Comparison of ENCODE assay signal across 31 cellular contexts in genomic region chr4:167955006-167955405, GRCh38.
"Had no signal": no experiment of that assay in that cellular context is flagged by ENCODE, and none has a peak within 500 bp of the region (broad histone marks: within the 10 kb centered on the region; RNA-seq: fewer than 3 reads in every experiment).

No MANE protein-coding gene starts in this region.

- H3K4me3 ChIP-seq: ascending aorta, breast epithelium, cardiac muscle cell, coronary artery, dorsolateral prefrontal cortex had no signal

- H3K4me1 Mint-ChIP-seq: activated CD4-positive, alpha-beta T cell treated with anti-CD3 and anti-CD28 coated beads for 36 hours; activated CD4-positive, alpha-beta T cell treated with anti-CD3 and anti-CD28 coated beads, Interleukin-2, amount 10 ng/mL, durations not matched to agents 24 days and 14 days; activated CD8-positive, alpha-beta memory T cell treated with anti-CD3 and anti-CD28 coated beads, Interleukin-2, amount 10 ng/mL, durations not matched to agents 7 days and 5 days; activated naive CD4-positive, alpha-beta T cell treated with anti-CD3 and anti-CD28 coated beads, Interleukin-2, amount 50 U/mL, for 24 hours; activated naive CD8-positive, alpha-beta T cell treated with anti-CD3 and anti-CD28 coated beads for 36 hours; activated naive CD8-positive, alpha-beta T cell treated with anti-CD3 and anti-CD28 coated beads, Interleukin-2, amount 50 U/mL, for 24 hours; brain; endodermal cell had no signal

- H3K27me3 Mint-ChIP-seq: activated CD4-positive, alpha-beta memory T cell treated with anti-CD3 and anti-CD28 coated beads for 36 hours; activated CD4-positive, alpha-beta T cell treated with anti-CD3 and anti-CD28 coated beads for 36 hours; activated CD4-positive, alpha-beta T cell treated with anti-CD3 and anti-CD28 coated beads, Interleukin-2, amount 10 ng/mL, durations not matched to agents 24 days and 14 days; activated CD8-positive, alpha-beta memory T cell treated with anti-CD3 and anti-CD28 coated beads, Interleukin-2, amount 10 ng/mL, durations not matched to agents 7 days and 5 days; activated naive CD8-positive, alpha-beta T cell treated with anti-CD3 and anti-CD28 coated beads for 36 hours; activated naive CD8-positive, alpha-beta T cell treated with anti-CD3 and anti-CD28 coated beads, Interleukin-2, amount 50 U/mL, for 24 hours; dendritic cell treated with granulocyte-macrophage colony-stimulating factor and Interleukin-4, amounts not matched to agents 40 ng/mL and 50 ng/mL, for 4 days had no signal

- H3K4me3 Mint-ChIP-seq: activated CD4-positive, alpha-beta memory T cell treated with anti-CD3 and anti-CD28 coated beads for 36 hours; activated CD4-positive, alpha-beta T cell treated with anti-CD3 and anti-CD28 coated beads for 36 hours; activated CD4-positive, alpha-beta T cell treated with anti-CD3 and anti-CD28 coated beads, Interleukin-2, amount 10 ng/mL, durations not matched to agents 24 days and 14 days; activated CD8-positive, alpha-beta memory T cell treated with anti-CD3 and anti-CD28 coated beads, Interleukin-2, amount 10 ng/mL, durations not matched to agents 7 days and 5 days; activated CD8-positive, alpha-beta T cell treated with anti-CD3 and anti-CD28 coated beads, Interleukin-2, amount 10 ng/mL, durations not matched to agents 7 days and 5 days; activated naive CD4-positive, alpha-beta T cell treated with anti-CD3 and anti-CD28 coated beads for 36 hours; activated naive CD4-positive, alpha-beta T cell treated with anti-CD3 and anti-CD28 coated beads, Interleukin-2, amount 50 U/mL, for 24 hours; activated naive CD8-positive, alpha-beta T cell treated with anti-CD3 and anti-CD28 coated beads for 36 hours; activated naive CD8-positive, alpha-beta T cell treated with anti-CD3 and anti-CD28 coated beads, Interleukin-2, amount 50 U/mL, for 24 hours; activated T-helper 1 cell treated with anti-CD3 and anti-CD28 coated beads, Interleukin-12 subunit alpha, Interleukin-12 subunit beta, Interleukin-2, Interleukin-4 antibody, amounts not matched to agents 30 ng/mL and 10 ng/mL and 1 ng/mL, durations not matched to agents 14 hours and 24 hours and 36 hours; brain; dendritic cell treated with granulocyte-macrophage colony-stimulating factor and Interleukin-4, amounts not matched to agents 40 ng/mL and 50 ng/mL, for 4 days; endodermal cell had no signal

- DNase-seq: activated CD4-positive, alpha-beta memory T cell treated with anti-CD3 and anti-CD28 coated beads for 36 hours; activated CD4-positive, alpha-beta T cell treated with anti-CD3 and anti-CD28 coated beads for 36 hours; activated CD4-positive, alpha-beta T cell treated with anti-CD3 and anti-CD28 coated beads, Interleukin-2, amount 10 ng/mL, durations not matched to agents 24 days and 14 days; activated CD4-positive, CD25-positive, alpha-beta regulatory T cell; activated CD4-positive, CD25-positive, alpha-beta regulatory T cell treated with anti-CD3 and anti-CD28 coated beads, Interleukin-2, amount 50 U/mL, for 72 hours; activated CD8-positive, alpha-beta memory T cell treated with anti-CD3 and anti-CD28 coated beads, Interleukin-2, amount 10 ng/mL, durations not matched to agents 7 days and 5 days; activated CD8-positive, alpha-beta memory T cell treated with anti-CD3 and anti-CD28 coated beads, Interleukin-2, amount 50 U/mL, for 4 hours; activated CD8-positive, alpha-beta T cell treated with anti-CD3 and anti-CD28 coated beads, Interleukin-2, amount 10 ng/mL, durations not matched to agents 7 days and 5 days; activated effector memory CD4-positive, alpha-beta T cell treated with anti-CD3 and anti-CD28 coated beads, Interleukin-2, amount 50 U/mL, for 16 hours; activated naive CD4-positive, alpha-beta T cell treated with anti-CD3 and anti-CD28 coated beads for 36 hours; activated naive CD8-positive, alpha-beta T cell treated with anti-CD3 and anti-CD28 coated beads for 36 hours; activated naive CD8-positive, alpha-beta T cell treated with anti-CD3 and anti-CD28 coated beads, Interleukin-2, amount 50 U/mL, for 24 hours; activated T-cell treated with anti-CD3 and anti-CD28 coated beads, Interleukin-2, amount 50 U/mL, for 1 hour; activated T-cell treated with anti-CD3 and anti-CD28 coated beads, Interleukin-2, amount 50 U/mL, for 48 hours; central memory CD4-positive, alpha-beta T cell; cerebellar nuclear complex; dorsolateral prefrontal cortex; effector memory CD4-positive, alpha-beta T cell; endodermal cell; head of caudate nucleus; T-helper 2 cell had no signal

- H3K27ac ChIP-seq: ascending aorta, breast epithelium, cardiac muscle cell, coronary artery, dorsolateral prefrontal cortex had no signal

- H3K36me3 Mint-ChIP-seq: activated CD4-positive, alpha-beta memory T cell treated with anti-CD3 and anti-CD28 coated beads for 36 hours; activated CD8-positive, alpha-beta memory T cell treated with anti-CD3 and anti-CD28 coated beads, Interleukin-2, amount 10 ng/mL, durations not matched to agents 7 days and 5 days; activated naive CD8-positive, alpha-beta T cell treated with anti-CD3 and anti-CD28 coated beads for 36 hours; brain had no signal

- H3K4me1 ChIP-seq: ascending aorta, breast epithelium had no signal

- ATAC-seq: activated CD4-positive, alpha-beta T cell treated with anti-CD3 and anti-CD28 coated beads for 36 hours; activated CD8-positive, alpha-beta memory T cell treated with anti-CD3 and anti-CD28 coated beads, Interleukin-2, amount 10 ng/mL, durations not matched to agents 7 days and 5 days; activated CD8-positive, alpha-beta T cell treated with anti-CD3 and anti-CD28 coated beads, Interleukin-2, amount 10 ng/mL, durations not matched to agents 7 days and 5 days; activated naive CD8-positive, alpha-beta T cell treated with anti-CD3 and anti-CD28 coated beads, Interleukin-2, amount 50 U/mL, for 24 hours; esophagus mucosa had no signal

- H3K36me3 ChIP-seq: ascending aorta, breast epithelium, cardiac muscle cell had no signal

- H3K27me3 ChIP-seq: ascending aorta, breast epithelium, cardiac muscle cell, dorsolateral prefrontal cortex had no signal

- H3K9me3 ChIP-seq: ascending aorta had no signal

- H3K27ac Mint-ChIP-seq: activated CD4-positive, alpha-beta memory T cell treated with anti-CD3 and anti-CD28 coated beads for 36 hours; activated CD4-positive, alpha-beta T cell treated with anti-CD3 and anti-CD28 coated beads for 36 hours; activated CD4-positive, alpha-beta T cell treated with anti-CD3 and anti-CD28 coated beads, Interleukin-2, amount 10 ng/mL, durations not matched to agents 24 days and 14 days; activated CD8-positive, alpha-beta memory T cell treated with anti-CD3 and anti-CD28 coated beads, Interleukin-2, amount 10 ng/mL, durations not matched to agents 7 days and 5 days; activated CD8-positive, alpha-beta T cell treated with anti-CD3 and anti-CD28 coated beads, Interleukin-2, amount 10 ng/mL, durations not matched to agents 7 days and 5 days; activated naive CD4-positive, alpha-beta T cell treated with anti-CD3 and anti-CD28 coated beads for 36 hours; activated naive CD4-positive, alpha-beta T cell treated with anti-CD3 and anti-CD28 coated beads, Interleukin-2, amount 50 U/mL, for 24 hours; activated naive CD8-positive, alpha-beta T cell treated with anti-CD3 and anti-CD28 coated beads for 36 hours; activated naive CD8-positive, alpha-beta T cell treated with anti-CD3 and anti-CD28 coated beads, Interleukin-2, amount 50 U/mL, for 24 hours; activated T-helper 1 cell treated with anti-CD3 and anti-CD28 coated beads, Interleukin-12 subunit alpha, Interleukin-12 subunit beta, Interleukin-2, Interleukin-4 antibody, amounts not matched to agents 30 ng/mL and 10 ng/mL and 1 ng/mL, durations not matched to agents 14 hours and 24 hours and 36 hours; activated T-helper 2 cell treated with anti-CD3 and anti-CD28 coated beads, Interferon-gamma antibody, Interleukin-2, Interleukin-4, amounts not matched to agents 10 μg/mL and 5 μg/mL and 100 μg/mL, durations not matched to agents 14 hours and 24 hours and 36 hours; brain; dendritic cell treated with granulocyte-macrophage colony-stimulating factor and Interleukin-4, amounts not matched to agents 40 ng/mL and 50 ng/mL, for 4 days; endodermal cell had no signal
